Comparison of ENCODE assay signal across 8 cellular contexts in genomic region chr12:85036241-85036707, GRCh38. TPM values are rescaled to one million over a fixed set of nuclear protein-coding genes. Genes with fewer than 3 reads are reported as not detected.
A peak's percentile ranks its signal among the peaks of the same experiment; 100 is the strongest.
DNase-seq lines count a peak whose midpoint lies in the region; ATAC-seq and TF ChIP-seq lines count a peak whose summit lies in the region.

Gene LRRIQ1, plus strand, starts transcription at chr12:85036351. Its CDS starts 1,826 bp downstream, at chr12:85038177.
Gene TSPAN19, minus strand, starts transcription at chr12:85036277. Its CDS starts 6,331 bp downstream, at chr12:85029946.

- H3K36me3 Mint-ChIP-seq in activated naive CD4-positive, alpha-beta T cell treated with anti-CD3 and anti-CD28 coated beads, Interleukin-2, amount 50 U/mL, for 24 hours: no peaks in the 10 kb centered on the region
- H3K36me3 Mint-ChIP-seq in glutamatergic neuron (ENCODE audit: unreplicated experiment): no peaks in the 10 kb centered on the region

- ATAC-seq in GM19452 (IDR thresholded peaks at IDR 0.05; ENCODE audit: unreplicated experiment): peak; percentile 99
- ATAC-seq in HG03457 (IDR thresholded peaks at IDR 0.05; ENCODE audit: unreplicated experiment): peak; percentile 99

- peaks cover 5% of the 10 kb centered on the region for H3K4me1 Mint-ChIP-seq in activated naive CD4-positive, alpha-beta T cell treated with anti-CD3 and anti-CD28 coated beads, Interleukin-2, amount 50 U/mL, for 24 hours
- no peaks in the 10 kb centered on the region for H3K4me1 Mint-ChIP-seq in glutamatergic neuron (ENCODE audit: low read depth, unreplicated experiment)

- TF ChIP-seq CTCF in glutamatergic neuron (IDR thresholded peaks at IDR 0.05; ENCODE audit: partially characterized antibody, unreplicated experiment): no peak

- no peaks in the 10 kb centered on the region for H3K9me3 Mint-ChIP-seq in activated naive CD4-positive, alpha-beta T cell treated with anti-CD3 and anti-CD28 coated beads, Interleukin-2, amount 50 U/mL, for 24 hours
- no peaks in the 10 kb centered on the region for H3K9me3 Mint-ChIP-seq in glutamatergic neuron (ENCODE audit: unreplicated experiment)

- DNase-seq in COLO829 (ENCODE audit: low spot score) (peak; percentile 89), NCI-H69 (lab: John Stamatoyannopoulos, UW) (peak; percentile 97), glutamatergic neuron (peak; percentile 72), non-pigmented ciliary epithelial cell (ENCODE audit: low read depth) (peak; percentile 75), CD1c-positive myeloid dendritic cell (ENCODE audit: extremely low spot score) (no peak)

- no peak within 1 kb of the TSS for H3K27ac Mint-ChIP-seq in activated naive CD4-positive, alpha-beta T cell treated with anti-CD3 and anti-CD28 coated beads, Interleukin-2, amount 50 U/mL, for 24 hours
- peak within 1 kb of the TSS; percentile 94 for H3K27ac Mint-ChIP-seq in glutamatergic neuron (ENCODE audit: unreplicated experiment)

- peaks cover 4% of the 10 kb centered on the region for H3K27me3 Mint-ChIP-seq in activated naive CD4-positive, alpha-beta T cell treated with anti-CD3 and anti-CD28 coated beads, Interleukin-2, amount 50 U/mL, for 24 hours
- no peaks in the 10 kb centered on the region for H3K27me3 Mint-ChIP-seq in glutamatergic neuron (ENCODE audit: unreplicated experiment)

- peak within 1 kb of the TSS; percentile 26 for H3K4me3 Mint-ChIP-seq in activated naive CD4-positive, alpha-beta T cell treated with anti-CD3 and anti-CD28 coated beads, Interleukin-2, amount 50 U/mL, for 24 hours
- H3K4me3 Mint-ChIP-seq in glutamatergic neuron (ENCODE audit: unreplicated experiment): peak within 1 kb of the TSS; percentile 95

RNA-seq across cellular contexts. Expression of gene LRRIQ1, which starts in this region (rescaled TPM):
- total RNA-seq in glutamatergic neuron (ENCODE audit: unreplicated experiment): 10.6 TPM

RNA-seq across cellular contexts. Expression of gene TSPAN19, which starts in this region (rescaled TPM):
- total RNA-seq in glutamatergic neuron (ENCODE audit: unreplicated experiment): 2.9 TPM
